Comparison of ENCODE assay signal across 2 cellular contexts in the genomic region with DNA sequence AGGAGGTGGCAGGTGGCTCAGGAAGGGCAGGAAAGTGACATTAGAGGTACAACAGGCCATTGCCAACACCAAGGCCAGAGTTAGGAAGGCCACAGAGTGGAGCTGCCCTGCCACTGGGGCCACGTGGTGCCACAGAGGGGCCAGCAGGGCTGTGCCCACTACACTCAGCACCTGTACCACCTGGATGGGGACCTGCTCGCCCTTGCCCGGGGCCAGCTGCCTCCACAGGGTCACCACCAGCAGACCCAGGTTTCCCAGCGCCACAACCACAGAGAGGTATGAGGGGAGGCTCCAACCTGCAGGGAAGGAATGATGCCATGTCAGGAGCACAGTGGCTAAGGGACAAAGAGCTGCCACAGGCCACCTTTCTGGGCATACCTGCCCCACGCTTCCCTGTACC.
TF ChIP-seq lines count a peak whose summit lies in the region.

No MANE protein-coding gene starts in this region.

TF ChIP-seq in IMR-90, 13 proteins besides CTCF, POLR2A, EP300 and RAD21:
- TF ChIP-seq RFX5 (IDR thresholded peaks at IDR 0.05; ENCODE audit: low read depth, low read length): no peak
- TF ChIP-seq BHLHE40 (IDR thresholded peaks at IDR 0.05; ENCODE audit: low read depth, low read length): no peak
- no peak for TF ChIP-seq SMC3 (IDR thresholded peaks at IDR 0.05; ENCODE audit: low read depth, low read length)
- TF ChIP-seq CEBPB (IDR thresholded peaks at IDR 0.05; ENCODE audit: low read depth, low read length): no peak
- no peak for TF ChIP-seq NFE2L2 (IDR thresholded peaks at IDR 0.05; ENCODE audit: low read depth, low read length)
- no peak for TF ChIP-seq FOS (IDR thresholded peaks at IDR 0.05; ENCODE audit: low read depth, low read length)
- no peak for TF ChIP-seq CHD1 (IDR thresholded peaks at IDR 0.05; ENCODE audit: low read depth, low read length)
- TF ChIP-seq MAFK (IDR thresholded peaks at IDR 0.05; ENCODE audit: low read depth, low read length): no peak
TF ChIP-seq in IMR-90: peak in this region for 0.

TF ChIP-seq in HepG2, 621 proteins besides CTCF, POLR2A, EP300 and RAD21:
- TF ChIP-seq CBFB (CRISPR knock-in tag; IDR thresholded peaks at IDR 0.05) (no peak), ATAD3A (CRISPR knock-in tag; IDR thresholded peaks at IDR 0.05) (no peak), PLRG1 (conservative IDR thresholded peaks at IDR 0.05) (no peak), MED13 (CRISPR knock-in tag; IDR thresholded peaks at IDR 0.05) (no peak), SMYD3 (CRISPR knock-in tag; IDR thresholded peaks at IDR 0.05) (no peak), DNMT3B (CRISPR knock-in tag; conservative IDR thresholded peaks at IDR 0.05) (no peak), ARID3A (IDR thresholded peaks at IDR 0.05; ENCODE audit: low read depth, low read length) (no peak), ZBTB7A (CRISPR knock-in tag; IDR thresholded peaks at IDR 0.05) (no peak), GATAD2A (CRISPR knock-in tag; IDR thresholded peaks at IDR 0.05) (no peak)
- TF ChIP-seq, protein P1, sequence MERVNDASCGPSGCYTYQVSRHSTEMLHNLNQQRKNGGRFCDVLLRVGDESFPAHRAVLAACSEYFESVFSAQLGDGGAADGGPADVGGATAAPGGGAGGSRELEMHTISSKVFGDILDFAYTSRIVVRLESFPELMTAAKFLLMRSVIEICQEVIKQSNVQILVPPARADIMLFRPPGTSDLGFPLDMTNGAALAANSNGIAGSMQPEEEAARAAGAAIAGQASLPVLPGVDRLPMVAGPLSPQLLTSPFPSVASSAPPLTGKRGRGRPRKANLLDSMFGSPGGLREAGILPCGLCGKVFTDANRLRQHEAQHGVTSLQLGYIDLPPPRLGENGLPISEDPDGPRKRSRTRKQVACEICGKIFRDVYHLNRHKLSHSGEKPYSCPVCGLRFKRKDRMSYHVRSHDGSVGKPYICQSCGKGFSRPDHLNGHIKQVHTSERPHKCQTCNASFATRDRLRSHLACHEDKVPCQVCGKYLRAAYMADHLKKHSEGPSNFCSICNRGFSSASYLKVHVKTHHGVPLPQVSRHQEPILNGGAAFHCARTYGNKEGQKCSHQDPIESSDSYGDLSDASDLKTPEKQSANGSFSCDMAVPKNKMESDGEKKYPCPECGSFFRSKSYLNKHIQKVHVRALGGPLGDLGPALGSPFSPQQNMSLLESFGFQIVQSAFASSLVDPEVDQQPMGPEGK (CRISPR knock-in tag; IDR thresholded peaks at IDR 0.05): no peak
- TF ChIP-seq, protein P2, sequence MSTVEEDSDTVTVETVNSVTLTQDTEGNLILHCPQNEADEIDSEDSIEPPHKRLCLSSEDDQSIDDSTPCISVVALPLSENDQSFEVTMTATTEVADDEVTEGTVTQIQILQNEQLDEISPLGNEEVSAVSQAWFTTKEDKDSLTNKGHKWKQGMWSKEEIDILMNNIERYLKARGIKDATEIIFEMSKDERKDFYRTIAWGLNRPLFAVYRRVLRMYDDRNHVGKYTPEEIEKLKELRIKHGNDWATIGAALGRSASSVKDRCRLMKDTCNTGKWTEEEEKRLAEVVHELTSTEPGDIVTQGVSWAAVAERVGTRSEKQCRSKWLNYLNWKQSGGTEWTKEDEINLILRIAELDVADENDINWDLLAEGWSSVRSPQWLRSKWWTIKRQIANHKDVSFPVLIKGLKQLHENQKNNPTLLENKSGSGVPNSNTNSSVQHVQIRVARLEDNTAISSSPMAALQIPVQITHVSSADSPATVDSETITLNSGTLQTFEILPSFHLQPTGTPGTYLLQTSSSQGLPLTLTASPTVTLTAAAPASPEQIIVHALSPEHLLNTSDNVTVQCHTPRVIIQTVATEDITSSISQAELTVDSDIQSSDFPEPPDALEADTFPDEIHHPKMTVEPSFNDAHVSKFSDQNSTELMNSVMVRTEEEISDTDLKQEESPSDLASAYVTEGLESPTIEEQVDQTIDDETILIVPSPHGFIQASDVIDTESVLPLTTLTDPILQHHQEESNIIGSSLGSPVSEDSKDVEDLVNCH (CRISPR knock-in tag; IDR thresholded peaks at IDR 0.05): no peak
- TF ChIP-seq, protein P3, sequence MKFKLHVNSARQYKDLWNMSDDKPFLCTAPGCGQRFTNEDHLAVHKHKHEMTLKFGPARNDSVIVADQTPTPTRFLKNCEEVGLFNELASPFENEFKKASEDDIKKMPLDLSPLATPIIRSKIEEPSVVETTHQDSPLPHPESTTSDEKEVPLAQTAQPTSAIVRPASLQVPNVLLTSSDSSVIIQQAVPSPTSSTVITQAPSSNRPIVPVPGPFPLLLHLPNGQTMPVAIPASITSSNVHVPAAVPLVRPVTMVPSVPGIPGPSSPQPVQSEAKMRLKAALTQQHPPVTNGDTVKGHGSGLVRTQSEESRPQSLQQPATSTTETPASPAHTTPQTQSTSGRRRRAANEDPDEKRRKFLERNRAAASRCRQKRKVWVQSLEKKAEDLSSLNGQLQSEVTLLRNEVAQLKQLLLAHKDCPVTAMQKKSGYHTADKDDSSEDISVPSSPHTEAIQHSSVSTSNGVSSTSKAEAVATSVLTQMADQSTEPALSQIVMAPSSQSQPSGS (CRISPR knock-in tag; IDR thresholded peaks at IDR 0.05): no peak
